13 cellular contexts compared by ENCODE assay signal in the genomic region with DNA sequence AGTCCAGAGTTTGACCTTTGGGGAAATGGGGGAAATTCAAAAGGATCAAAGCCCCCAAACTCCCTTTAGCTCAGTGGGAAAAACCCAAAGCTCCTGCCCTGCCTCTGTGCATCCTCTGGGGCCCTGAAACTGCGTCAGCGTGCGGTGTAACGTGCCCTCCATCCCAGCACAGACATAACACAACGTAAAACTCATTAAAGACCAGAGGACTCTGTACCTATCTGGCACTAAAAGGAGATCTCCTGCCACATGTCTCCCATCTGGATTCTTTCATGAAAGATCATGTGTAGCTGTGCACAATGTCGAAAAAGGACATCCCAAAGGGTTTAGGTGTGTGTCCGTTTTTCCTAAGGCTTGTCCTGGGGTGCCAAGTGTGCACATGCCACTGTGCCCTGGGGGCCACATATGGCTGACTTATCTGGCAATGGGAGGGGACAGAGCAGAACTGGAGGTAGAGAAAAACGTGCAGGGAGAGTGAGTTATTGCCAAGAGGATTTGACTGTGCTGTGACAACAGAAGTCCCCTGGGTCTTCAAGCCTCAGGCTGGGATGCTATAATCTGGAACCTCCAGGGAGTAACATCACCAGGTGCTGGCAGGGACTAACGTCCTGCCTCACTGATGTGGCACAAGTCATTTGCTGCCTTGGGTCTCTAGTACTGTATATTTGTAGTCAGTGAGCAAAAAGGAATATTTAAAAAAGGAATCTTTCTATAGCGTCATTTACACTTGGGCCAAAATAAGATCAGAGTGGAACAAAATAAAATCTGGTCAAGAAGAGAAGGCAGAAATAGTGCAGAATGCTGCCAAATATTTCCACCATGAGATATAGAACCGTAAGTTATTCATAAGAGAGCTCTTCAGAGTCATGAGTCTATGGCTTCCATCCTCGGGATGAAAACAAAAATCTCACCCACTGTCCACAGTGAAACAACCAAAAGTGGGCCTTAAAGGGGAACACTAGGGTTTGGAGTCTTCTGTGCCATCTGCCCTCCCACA. TPM values are rescaled to one million over a fixed set of nuclear protein-coding genes. Genes with fewer than 3 reads are reported as not detected.
DNase-seq lines count a peak whose midpoint lies in the region; ATAC-seq and TF ChIP-seq lines count a peak whose summit lies in the region.
"Had no signal": no experiment of that assay in that cellular context is flagged by ENCODE, and none has a peak within 500 bp of the region (broad histone marks: within the 10 kb centered on the region; RNA-seq: fewer than 3 reads in every experiment).

No MANE protein-coding gene starts in this region.

- no peaks in the 10 kb centered on the region for H3K27me3 Mint-ChIP-seq in central memory CD8-positive, alpha-beta T cell

- TF ChIP-seq POLR2A in gastrocnemius medialis (IDR thresholded peaks at IDR 0.05), result no peak

- H3K9me3 ChIP-seq in gastrocnemius medialis, result no peaks in the 10 kb centered on the region
- H3K9me3 ChIP-seq: A549 had no signal

- peak; percentile 43 to 77 for DNase-seq in NCI-H524 (lab: John Stamatoyannopoulos, UW)
- no peak for DNase-seq in NCI-H524 treated with DMSO at 0.1 percent for 48 hours (lab: John Stamatoyannopoulos, UW)
- peak; percentile 59 for DNase-seq in NCI-H2171 (lab: John Stamatoyannopoulos, UW)
- DNase-seq in central memory CD8-positive, alpha-beta T cell (ENCODE audit: low spot score in 2 of 2), result no peak
- no peak for DNase-seq in gastrocnemius medialis
- DNase-seq in stimulated activated CD4-positive, alpha-beta T cell treated with anti-CD3 and anti-CD28 coated beads, Interleukin-4, amount 100 ng/mL, for 4 hours, result no peak
- no peak for DNase-seq in activated CD8-positive, alpha-beta memory T cell treated with anti-CD3 and anti-CD28 coated beads for 24 hours
- DNase-seq: cerebellar nuclear complex, GOT3, KG1, NCI-H774 had no signal

- peaks cover 34% of the 10 kb centered on the region for H3K36me3 Mint-ChIP-seq in central memory CD8-positive, alpha-beta T cell (ENCODE audit: insufficient read depth)

- H3K4me3 ChIP-seq in gastrocnemius medialis, result no peak overlapping the region
- H3K4me3 ChIP-seq: A549 had no signal

- TF ChIP-seq CTCF in gastrocnemius medialis (IDR thresholded peaks at IDR 0.05 in 4 of 5, conservative IDR thresholded peaks at IDR 0.05 in 1 of 5), result no peak

- peak overlapping the region; percentile 88 for H3K27ac Mint-ChIP-seq in central memory CD8-positive, alpha-beta T cell (ENCODE audit: low read depth)

- no peak for ATAC-seq in central memory CD8-positive, alpha-beta T cell (replicated peaks; ENCODE audit: extremely low read depth, poor library complexity, severe bottlenecking)
- no peak for ATAC-seq in gastrocnemius medialis
- no peak for ATAC-seq in HG02973 (IDR thresholded peaks at IDR 0.05; ENCODE audit: unreplicated experiment)

- peak overlapping the region; percentile 65 to 89 (median 70) for H3K27ac ChIP-seq in gastrocnemius medialis
- H3K27ac ChIP-seq: A549 had no signal

- peak overlapping the region; percentile 48 for H3K4me3 Mint-ChIP-seq in central memory CD8-positive, alpha-beta T cell

- peaks cover 73 to 95% of the 10 kb centered on the region in 2 donors for H3K4me1 ChIP-seq in gastrocnemius medialis
- H3K4me1 ChIP-seq: A549 had no signal

- intact Hi-C loops in gastrocnemius medialis (cut with DNase I; ENCODE audit: low total_unique reads), result loop anchor here (1.0 kb wide), 1 partner anchor 52 kb away; no protein-coding TSS in a partner anchor

- no peaks in the 10 kb centered on the region for H3K36me3 ChIP-seq in gastrocnemius medialis

- H3K9me3 Mint-ChIP-seq in central memory CD8-positive, alpha-beta T cell, result no peaks in the 10 kb centered on the region

- peaks cover 97% of the 10 kb centered on the region for H3K4me1 Mint-ChIP-seq in central memory CD8-positive, alpha-beta T cell

- in situ Hi-C loops in gastrocnemius medialis (cut with MboI; ENCODE audit: low sequenced_read_pairs in 4 of 4), result loop anchor here in 1 of 4 donors (5.0 kb wide), 1 partner anchor 49 kb away; no protein-coding TSS in a partner anchor

- no peaks in the 10 kb centered on the region for H3K27me3 ChIP-seq in gastrocnemius medialis

RNA-seq across cellular contexts. Expression of a gene that starts 52.3 kb away (rescaled TPM):
- total RNA-seq in gastrocnemius medialis, result 10 to 100 TPM in 1 of 4 donors, 1 to 10 TPM in 3; 7.1 to 13.9 (median 7.8) TPM

Comparison
In these comparisons a context has a peak if more than half of its experiments do, and no peak if none do; other contexts are left out.
1. DNase-seq: peak in NCI-H524 (2 of 2) and NCI-H2171 (single experiment); none in NCI-H524 treated with DMSO at 0.1 percent for 48 hours (single experiment), central memory CD8-positive, alpha-beta T cell (0 of 2), gastrocnemius medialis (0 of 2), stimulated activated CD4-positive, alpha-beta T cell treated with anti-CD3 and anti-CD28 coated beads, Interleukin-4, amount 100 ng/mL, for 4 hours (0 of 2) and activated CD8-positive, alpha-beta memory T cell treated with anti-CD3 and anti-CD28 coated beads for 24 hours (single experiment).